ENCODE assay signal across 1 cellular context in the genomic region with DNA sequence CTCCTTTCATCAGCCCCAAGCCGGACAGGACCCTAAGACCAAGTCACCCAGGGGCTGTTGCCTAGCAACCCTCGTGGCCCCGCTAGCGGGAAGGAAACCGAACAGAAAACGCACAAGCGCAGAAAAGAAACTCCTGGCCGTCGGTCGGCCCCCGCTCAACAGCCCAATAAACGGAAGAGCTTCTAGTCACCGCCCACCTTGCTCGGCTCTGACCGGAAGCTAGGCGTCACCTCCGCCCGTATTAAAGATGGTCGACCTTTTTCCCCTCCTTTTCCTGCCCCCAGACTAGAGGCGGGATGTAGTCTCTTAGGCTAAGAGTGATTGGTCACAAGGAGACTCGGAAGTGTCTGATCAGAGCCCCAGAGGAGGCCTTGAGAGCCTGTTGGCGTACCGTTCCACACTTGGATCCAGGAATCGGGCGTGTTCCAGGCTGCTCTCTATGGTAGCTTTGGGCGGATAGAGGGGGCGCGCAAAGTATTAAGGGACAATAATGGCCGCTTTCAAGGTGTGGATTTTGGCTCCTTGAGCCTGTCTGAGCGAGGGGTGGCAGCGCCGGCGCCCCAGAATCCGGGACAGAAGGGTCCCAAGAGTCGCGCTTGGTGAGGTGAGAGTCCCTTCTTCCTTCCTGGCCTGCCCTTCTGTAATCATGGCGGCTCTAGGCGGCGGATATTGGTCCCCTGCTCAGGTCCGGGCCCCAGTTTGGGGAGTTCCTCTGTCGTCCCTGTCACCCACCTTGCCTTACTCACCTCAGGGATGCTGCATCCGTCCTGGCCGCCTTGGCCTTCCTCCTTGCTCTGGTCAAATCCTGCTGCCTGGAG.
A peak's percentile ranks its signal among the peaks of the same experiment; 100 is the strongest.
TF ChIP-seq lines count a peak whose summit lies in the region.

A gene (plus strand): TSS at position 400 of the 818 bp plus-strand sequence. CDS start 2,311 bp downstream, outside the sequence.
A gene (minus strand): TSS at position 173 of the 818 bp plus-strand sequence. CDS start 2,871 bp downstream, outside the sequence.

TF ChIP-seq in HepG2, 621 proteins besides CTCF, POLR2A, EP300 and RAD21 (continued from another document and continues in another):
- TF ChIP-seq, protein P1, sequence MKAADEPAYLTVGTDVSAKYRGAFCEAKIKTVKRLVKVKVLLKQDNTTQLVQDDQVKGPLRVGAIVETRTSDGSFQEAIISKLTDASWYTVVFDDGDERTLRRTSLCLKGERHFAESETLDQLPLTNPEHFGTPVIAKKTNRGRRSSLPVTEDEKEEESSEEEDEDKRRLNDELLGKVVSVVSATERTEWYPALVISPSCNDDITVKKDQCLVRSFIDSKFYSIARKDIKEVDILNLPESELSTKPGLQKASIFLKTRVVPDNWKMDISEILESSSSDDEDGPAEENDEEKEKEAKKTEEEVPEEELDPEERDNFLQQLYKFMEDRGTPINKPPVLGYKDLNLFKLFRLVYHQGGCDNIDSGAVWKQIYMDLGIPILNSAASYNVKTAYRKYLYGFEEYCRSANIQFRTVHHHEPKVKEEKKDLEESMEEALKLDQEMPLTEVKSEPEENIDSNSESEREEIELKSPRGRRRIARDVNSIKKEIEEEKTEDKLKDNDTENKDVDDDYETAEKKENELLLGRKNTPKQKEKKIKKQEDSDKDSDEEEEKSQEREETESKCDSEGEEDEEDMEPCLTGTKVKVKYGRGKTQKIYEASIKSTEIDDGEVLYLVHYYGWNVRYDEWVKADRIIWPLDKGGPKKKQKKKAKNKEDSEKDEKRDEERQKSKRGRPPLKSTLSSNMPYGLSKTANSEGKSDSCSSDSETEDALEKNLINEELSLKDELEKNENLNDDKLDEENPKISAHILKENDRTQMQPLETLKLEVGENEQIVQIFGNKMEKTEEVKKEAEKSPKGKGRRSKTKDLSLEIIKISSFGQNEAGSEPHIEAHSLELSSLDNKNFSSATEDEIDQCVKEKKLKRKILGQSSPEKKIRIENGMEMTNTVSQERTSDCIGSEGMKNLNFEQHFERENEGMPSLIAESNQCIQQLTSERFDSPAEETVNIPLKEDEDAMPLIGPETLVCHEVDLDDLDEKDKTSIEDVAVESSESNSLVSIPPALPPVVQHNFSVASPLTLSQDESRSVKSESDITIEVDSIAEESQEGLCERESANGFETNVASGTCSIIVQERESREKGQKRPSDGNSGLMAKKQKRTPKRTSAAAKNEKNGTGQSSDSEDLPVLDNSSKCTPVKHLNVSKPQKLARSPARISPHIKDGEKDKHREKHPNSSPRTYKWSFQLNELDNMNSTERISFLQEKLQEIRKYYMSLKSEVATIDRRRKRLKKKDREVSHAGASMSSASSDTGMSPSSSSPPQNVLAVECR (CRISPR knock-in tag; IDR thresholded peaks at IDR 0.05; ENCODE audit: borderline replicate concordance) = peak; percentile 85
- TF ChIP-seq CREM (IDR thresholded peaks at IDR 0.05) (peak; percentile 99), CREM (CRISPR knock-in tag; IDR thresholded peaks at IDR 0.05) (no peak), ZNF17 (CRISPR knock-in tag; IDR thresholded peaks at IDR 0.05) (no peak), MED8 (CRISPR knock-in tag; IDR thresholded peaks at IDR 0.05; ENCODE audit: insufficient replicate concordance) (peak; percentile 14), POLR2AphosphoS5 (IDR thresholded peaks at IDR 0.05; ENCODE audit: low read depth, low read length) (peak; percentile 87), ETV5 (CRISPR knock-in tag; IDR thresholded peaks at IDR 0.05; ENCODE audit: borderline replicate concordance) (peak; percentile 86), SMYD3 (CRISPR knock-in tag; IDR thresholded peaks at IDR 0.05) (peak; percentile 79), ZBTB7B (CRISPR knock-in tag; IDR thresholded peaks at IDR 0.05) (no peak; the same call in 1 of the 2 replicates), FOXC1 (CRISPR knock-in tag; IDR thresholded peaks at IDR 0.05; ENCODE audit: borderline replicate concordance) (no peak), HDAC1 (CRISPR knock-in tag; IDR thresholded peaks at IDR 0.05) (peak; percentile 84; the same call in 1 of the 2 replicates), CBX2 (IDR thresholded peaks at IDR 0.05; ENCODE audit: low read depth, low read length) (no peak), CBX2 (CRISPR knock-in tag; IDR thresholded peaks at IDR 0.05; ENCODE audit: low read depth) (no peak), KLF13 (CRISPR knock-in tag; IDR thresholded peaks at IDR 0.05) (0 out of 2 replicates have a peak, but pooled peaks have one; percentile 62), MTF2 (CRISPR knock-in tag; IDR thresholded peaks at IDR 0.05; ENCODE audit: borderline replicate concordance) (no peak), JUN (CRISPR knock-in tag; IDR thresholded peaks at IDR 0.05) (no peak), ZNF550 (CRISPR knock-in tag; IDR thresholded peaks at IDR 0.05; ENCODE audit: borderline replicate concordance) (peak; percentile 71; the same call in 1 of the 2 replicates), NAIF1 (CRISPR knock-in tag; IDR thresholded peaks at IDR 0.05; ENCODE audit: borderline replicate concordance) (no peak), ZC3H13 (CRISPR knock-in tag; IDR thresholded peaks at IDR 0.05) (no peak), EEA1 (CRISPR knock-in tag; IDR thresholded peaks at IDR 0.05; ENCODE audit: borderline replicate concordance) (no peak)
- TF ChIP-seq, protein P2, sequence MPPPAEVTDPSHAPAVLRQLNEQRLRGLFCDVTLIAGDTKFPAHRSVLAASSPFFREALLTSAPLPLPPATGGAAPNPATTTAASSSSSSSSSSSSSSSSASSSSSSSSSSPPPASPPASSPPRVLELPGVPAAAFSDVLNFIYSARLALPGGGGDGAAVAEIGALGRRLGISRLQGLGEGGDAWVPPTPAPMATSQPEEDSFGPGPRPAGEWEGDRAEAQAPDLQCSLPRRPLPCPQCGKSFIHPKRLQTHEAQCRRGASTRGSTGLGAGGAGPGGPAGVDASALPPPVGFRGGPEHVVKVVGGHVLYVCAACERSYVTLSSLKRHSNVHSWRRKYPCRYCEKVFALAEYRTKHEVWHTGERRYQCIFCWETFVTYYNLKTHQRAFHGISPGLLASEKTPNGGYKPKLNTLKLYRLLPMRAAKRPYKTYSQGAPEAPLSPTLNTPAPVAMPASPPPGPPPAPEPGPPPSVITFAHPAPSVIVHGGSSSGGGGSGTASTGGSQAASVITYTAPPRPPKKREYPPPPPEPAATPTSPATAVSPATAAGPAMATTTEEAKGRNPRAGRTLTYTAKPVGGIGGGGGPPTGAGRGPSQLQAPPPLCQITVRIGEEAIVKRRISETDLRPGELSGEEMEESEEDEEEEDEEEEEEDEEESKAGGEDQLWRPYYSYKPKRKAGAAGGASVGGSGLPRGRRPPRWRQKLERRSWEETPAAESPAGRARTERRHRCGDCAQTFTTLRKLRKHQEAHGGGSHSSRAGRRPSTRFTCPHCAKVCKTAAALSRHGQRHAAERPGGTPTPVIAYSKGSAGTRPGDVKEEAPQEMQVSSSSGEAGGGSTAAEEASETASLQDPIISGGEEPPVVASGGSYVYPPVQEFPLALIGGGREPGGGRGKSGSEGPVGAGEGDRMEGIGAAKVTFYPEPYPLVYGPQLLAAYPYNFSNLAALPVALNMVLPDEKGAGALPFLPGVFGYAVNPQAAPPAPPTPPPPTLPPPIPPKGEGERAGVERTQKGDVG (CRISPR knock-in tag; IDR thresholded peaks at IDR 0.05; ENCODE audit: borderline replicate concordance) = peak; percentile 86; the same call in 1 of the 2 replicates
- TF ChIP-seq, protein P3, sequence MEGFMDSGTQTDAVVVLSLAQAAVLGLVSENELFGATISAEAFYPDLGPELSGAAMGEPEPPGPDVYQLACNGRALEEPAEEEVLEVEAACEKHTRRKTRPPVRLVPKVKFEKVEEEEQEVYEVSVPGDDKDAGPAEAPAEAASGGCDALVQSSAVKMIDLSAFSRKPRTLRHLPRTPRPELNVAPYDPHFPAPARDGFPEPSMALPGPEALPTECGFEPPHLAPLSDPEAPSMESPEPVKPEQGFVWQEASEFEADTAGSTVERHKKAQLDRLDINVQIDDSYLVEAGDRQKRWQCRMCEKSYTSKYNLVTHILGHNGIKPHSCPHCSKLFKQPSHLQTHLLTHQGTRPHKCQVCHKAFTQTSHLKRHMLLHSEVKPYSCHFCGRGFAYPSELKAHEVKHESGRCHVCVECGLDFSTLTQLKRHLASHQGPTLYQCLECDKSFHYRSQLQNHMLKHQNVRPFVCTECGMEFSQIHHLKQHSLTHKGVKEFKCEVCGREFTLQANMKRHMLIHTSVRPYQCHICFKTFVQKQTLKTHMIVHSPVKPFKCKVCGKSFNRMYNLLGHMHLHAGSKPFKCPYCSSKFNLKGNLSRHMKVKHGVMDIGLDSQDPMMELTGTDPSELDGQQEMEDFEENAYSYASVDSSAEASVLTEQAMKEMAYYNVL (CRISPR knock-in tag; IDR thresholded peaks at IDR 0.05; ENCODE audit: borderline replicate concordance) = no peak; the same call in 1 of the 2 replicates
- TF ChIP-seq, protein P4, sequence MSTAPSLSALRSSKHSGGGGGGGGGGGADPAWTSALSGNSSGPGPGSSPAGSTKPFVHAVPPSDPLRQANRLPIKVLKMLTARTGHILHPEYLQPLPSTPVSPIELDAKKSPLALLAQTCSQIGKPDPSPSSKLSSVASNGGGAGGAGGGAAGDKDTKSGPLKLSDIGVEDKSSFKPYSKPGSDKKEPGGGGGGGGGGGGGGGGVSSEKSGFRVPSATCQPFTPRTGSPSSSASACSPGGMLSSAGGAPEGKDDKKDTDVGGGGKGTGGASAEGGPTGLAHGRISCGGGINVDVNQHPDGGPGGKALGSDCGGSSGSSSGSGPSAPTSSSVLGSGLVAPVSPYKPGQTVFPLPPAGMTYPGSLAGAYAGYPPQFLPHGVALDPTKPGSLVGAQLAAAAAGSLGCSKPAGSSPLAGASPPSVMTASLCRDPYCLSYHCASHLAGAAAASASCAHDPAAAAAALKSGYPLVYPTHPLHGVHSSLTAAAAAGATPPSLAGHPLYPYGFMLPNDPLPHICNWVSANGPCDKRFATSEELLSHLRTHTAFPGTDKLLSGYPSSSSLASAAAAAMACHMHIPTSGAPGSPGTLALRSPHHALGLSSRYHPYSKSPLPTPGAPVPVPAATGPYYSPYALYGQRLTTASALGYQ (CRISPR knock-in tag; IDR thresholded peaks at IDR 0.05) = no peak
- TF ChIP-seq, protein P5, sequence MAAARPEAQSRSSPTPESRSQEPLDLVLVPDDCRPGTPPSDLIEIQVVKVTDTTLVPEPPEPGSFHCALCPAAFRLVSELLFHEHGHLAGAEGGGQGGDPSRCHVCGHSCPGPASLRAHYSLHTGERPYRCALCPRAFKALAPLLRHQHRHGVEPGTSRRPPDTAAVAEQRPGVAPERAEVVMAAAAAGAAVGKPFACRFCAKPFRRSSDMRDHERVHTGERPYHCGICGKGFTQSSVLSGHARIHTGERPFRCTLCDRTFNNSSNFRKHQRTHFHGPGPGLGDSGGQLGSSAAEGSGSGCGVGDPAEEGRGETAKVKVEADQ (CRISPR knock-in tag; IDR thresholded peaks at IDR 0.05; ENCODE audit: borderline replicate concordance) = peak; percentile 98
- TF ChIP-seq, protein P6, sequence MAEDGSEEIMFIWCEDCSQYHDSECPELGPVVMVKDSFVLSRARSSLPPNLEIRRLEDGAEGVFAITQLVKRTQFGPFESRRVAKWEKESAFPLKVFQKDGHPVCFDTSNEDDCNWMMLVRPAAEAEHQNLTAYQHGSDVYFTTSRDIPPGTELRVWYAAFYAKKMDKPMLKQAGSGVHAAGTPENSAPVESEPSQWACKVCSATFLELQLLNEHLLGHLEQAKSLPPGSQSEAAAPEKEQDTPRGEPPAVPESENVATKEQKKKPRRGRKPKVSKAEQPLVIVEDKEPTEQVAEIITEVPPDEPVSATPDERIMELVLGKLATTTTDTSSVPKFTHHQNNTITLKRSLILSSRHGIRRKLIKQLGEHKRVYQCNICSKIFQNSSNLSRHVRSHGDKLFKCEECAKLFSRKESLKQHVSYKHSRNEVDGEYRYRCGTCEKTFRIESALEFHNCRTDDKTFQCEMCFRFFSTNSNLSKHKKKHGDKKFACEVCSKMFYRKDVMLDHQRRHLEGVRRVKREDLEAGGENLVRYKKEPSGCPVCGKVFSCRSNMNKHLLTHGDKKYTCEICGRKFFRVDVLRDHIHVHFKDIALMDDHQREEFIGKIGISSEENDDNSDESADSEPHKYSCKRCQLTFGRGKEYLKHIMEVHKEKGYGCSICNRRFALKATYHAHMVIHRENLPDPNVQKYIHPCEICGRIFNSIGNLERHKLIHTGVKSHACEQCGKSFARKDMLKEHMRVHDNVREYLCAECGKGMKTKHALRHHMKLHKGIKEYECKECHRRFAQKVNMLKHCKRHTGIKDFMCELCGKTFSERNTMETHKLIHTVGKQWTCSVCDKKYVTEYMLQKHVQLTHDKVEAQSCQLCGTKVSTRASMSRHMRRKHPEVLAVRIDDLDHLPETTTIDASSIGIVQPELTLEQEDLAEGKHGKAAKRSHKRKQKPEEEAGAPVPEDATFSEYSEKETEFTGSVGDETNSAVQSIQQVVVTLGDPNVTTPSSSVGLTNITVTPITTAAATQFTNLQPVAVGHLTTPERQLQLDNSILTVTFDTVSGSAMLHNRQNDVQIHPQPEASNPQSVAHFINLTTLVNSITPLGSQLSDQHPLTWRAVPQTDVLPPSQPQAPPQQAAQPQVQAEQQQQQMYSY (CRISPR knock-in tag; IDR thresholded peaks at IDR 0.05) = peak; percentile 67; the same call in 1 of the 2 replicates
- TF ChIP-seq, protein P7, sequence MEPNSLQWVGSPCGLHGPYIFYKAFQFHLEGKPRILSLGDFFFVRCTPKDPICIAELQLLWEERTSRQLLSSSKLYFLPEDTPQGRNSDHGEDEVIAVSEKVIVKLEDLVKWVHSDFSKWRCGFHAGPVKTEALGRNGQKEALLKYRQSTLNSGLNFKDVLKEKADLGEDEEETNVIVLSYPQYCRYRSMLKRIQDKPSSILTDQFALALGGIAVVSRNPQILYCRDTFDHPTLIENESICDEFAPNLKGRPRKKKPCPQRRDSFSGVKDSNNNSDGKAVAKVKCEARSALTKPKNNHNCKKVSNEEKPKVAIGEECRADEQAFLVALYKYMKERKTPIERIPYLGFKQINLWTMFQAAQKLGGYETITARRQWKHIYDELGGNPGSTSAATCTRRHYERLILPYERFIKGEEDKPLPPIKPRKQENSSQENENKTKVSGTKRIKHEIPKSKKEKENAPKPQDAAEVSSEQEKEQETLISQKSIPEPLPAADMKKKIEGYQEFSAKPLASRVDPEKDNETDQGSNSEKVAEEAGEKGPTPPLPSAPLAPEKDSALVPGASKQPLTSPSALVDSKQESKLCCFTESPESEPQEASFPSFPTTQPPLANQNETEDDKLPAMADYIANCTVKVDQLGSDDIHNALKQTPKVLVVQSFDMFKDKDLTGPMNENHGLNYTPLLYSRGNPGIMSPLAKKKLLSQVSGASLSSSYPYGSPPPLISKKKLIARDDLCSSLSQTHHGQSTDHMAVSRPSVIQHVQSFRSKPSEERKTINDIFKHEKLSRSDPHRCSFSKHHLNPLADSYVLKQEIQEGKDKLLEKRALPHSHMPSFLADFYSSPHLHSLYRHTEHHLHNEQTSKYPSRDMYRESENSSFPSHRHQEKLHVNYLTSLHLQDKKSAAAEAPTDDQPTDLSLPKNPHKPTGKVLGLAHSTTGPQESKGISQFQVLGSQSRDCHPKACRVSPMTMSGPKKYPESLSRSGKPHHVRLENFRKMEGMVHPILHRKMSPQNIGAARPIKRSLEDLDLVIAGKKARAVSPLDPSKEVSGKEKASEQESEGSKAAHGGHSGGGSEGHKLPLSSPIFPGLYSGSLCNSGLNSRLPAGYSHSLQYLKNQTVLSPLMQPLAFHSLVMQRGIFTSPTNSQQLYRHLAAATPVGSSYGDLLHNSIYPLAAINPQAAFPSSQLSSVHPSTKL (CRISPR knock-in tag; IDR thresholded peaks at IDR 0.05) = no peak; the same call in none of the 2 replicates
- TF ChIP-seq, protein P8, sequence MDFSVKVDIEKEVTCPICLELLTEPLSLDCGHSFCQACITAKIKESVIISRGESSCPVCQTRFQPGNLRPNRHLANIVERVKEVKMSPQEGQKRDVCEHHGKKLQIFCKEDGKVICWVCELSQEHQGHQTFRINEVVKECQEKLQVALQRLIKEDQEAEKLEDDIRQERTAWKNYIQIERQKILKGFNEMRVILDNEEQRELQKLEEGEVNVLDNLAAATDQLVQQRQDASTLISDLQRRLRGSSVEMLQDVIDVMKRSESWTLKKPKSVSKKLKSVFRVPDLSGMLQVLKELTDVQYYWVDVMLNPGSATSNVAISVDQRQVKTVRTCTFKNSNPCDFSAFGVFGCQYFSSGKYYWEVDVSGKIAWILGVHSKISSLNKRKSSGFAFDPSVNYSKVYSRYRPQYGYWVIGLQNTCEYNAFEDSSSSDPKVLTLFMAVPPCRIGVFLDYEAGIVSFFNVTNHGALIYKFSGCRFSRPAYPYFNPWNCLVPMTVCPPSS (IDR thresholded peaks at IDR 0.05) = no peak
